Comparison of ENCODE assay signal across 1 cellular context in genomic region chr20:47318596-47319516, GRCh38.
A peak's percentile ranks its signal among the peaks of the same experiment; 100 is the strongest.
TF ChIP-seq lines count a peak whose summit lies in the region.

No MANE protein-coding gene starts in this region.

TF ChIP-seq in HepG2, 621 proteins besides CTCF, POLR2A, EP300 and RAD21 (continued from another document and continues in another):
- TF ChIP-seq, protein P1, sequence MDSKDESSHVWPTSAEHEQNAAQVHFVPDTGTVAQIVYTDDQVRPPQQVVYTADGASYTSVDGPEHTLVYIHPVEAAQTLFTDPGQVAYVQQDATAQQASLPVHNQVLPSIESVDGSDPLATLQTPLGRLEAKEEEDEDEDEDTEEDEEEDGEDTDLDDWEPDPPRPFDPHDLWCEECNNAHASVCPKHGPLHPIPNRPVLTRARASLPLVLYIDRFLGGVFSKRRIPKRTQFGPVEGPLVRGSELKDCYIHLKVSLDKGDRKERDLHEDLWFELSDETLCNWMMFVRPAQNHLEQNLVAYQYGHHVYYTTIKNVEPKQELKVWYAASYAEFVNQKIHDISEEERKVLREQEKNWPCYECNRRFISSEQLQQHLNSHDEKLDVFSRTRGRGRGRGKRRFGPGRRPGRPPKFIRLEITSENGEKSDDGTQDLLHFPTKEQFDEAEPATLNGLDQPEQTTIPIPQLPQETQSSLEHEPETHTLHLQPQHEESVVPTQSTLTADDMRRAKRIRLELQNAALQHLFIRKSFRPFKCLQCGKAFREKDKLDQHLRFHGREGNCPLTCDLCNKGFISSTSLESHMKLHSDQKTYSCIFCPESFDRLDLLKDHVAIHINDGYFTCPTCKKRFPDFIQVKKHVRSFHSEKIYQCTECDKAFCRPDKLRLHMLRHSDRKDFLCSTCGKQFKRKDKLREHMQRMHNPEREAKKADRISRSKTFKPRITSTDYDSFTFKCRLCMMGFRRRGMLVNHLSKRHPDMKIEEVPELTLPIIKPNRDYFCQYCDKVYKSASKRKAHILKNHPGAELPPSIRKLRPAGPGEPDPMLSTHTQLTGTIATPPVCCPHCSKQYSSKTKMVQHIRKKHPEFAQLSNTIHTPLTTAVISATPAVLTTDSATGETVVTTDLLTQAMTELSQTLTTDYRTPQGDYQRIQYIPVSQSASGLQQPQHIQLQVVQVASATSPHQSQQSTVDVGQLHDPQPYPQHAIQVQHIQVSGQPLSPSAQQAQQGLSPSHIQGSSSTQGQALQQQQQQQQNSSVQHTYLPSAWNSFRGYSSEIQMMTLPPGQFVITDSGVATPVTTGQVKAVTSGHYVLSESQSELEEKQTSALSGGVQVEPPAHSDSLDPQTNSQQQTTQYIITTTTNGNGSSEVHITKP (CRISPR knock-in tag; IDR thresholded peaks at IDR 0.05; ENCODE audit: low read depth), result 0 out of 2 replicates have a peak, but pooled peaks have one; percentile 16
- TF ChIP-seq GABPA (IDR thresholded peaks at IDR 0.05; ENCODE audit: low read depth, low read length) (no peak), GABPA (CRISPR knock-in tag; IDR thresholded peaks at IDR 0.05; ENCODE audit: low read depth) (no peak), MED1 (CRISPR knock-in tag; IDR thresholded peaks at IDR 0.05) (peak; percentile 11), ISL2 (CRISPR knock-in tag; IDR thresholded peaks at IDR 0.05) (peak; percentile 69), ZBTB20 (CRISPR knock-in tag; IDR thresholded peaks at IDR 0.05; ENCODE audit: borderline replicate concordance, low read depth) (0 out of 2 replicates have a peak, but pooled peaks have one; percentile 74), ZNF740 (CRISPR knock-in tag; IDR thresholded peaks at IDR 0.05) (no peak), ASH2L (IDR thresholded peaks at IDR 0.05; ENCODE audit: insufficient read length, low read depth, low read length) (peak; percentile 86), GZF1 (CRISPR knock-in tag; IDR thresholded peaks at IDR 0.05) (0 out of 2 replicates have a peak, but pooled peaks have one; percentile 44), PHB2 (IDR thresholded peaks at IDR 0.05; ENCODE audit: partially characterized antibody) (no peak), ZFP90 (CRISPR knock-in tag; IDR thresholded peaks at IDR 0.05; ENCODE audit: borderline replicate concordance) (0 out of 2 replicates have a peak, but pooled peaks have one; percentile 7), ZNF24 (IDR thresholded peaks at IDR 0.05) (no peak), ZNF343 (CRISPR knock-in tag; IDR thresholded peaks at IDR 0.05) (no peak), FOSL2 (CRISPR knock-in tag; IDR thresholded peaks at IDR 0.05) (no peak), ZNF530 (CRISPR knock-in tag; IDR thresholded peaks at IDR 0.05; ENCODE audit: low read depth) (no peak), ZFP82 (CRISPR knock-in tag; IDR thresholded peaks at IDR 0.05; ENCODE audit: borderline replicate concordance) (no peak), ZNF615 (CRISPR knock-in tag; IDR thresholded peaks at IDR 0.05; ENCODE audit: borderline replicate concordance) (0 out of 2 replicates have a peak, but pooled peaks have one; percentile 4), ZNF260 (CRISPR knock-in tag; IDR thresholded peaks at IDR 0.05; ENCODE audit: borderline replicate concordance, low read depth) (peak; percentile 93; the same call in 1 of the 2 replicates), NFE2L2 (IDR thresholded peaks at IDR 0.05; ENCODE audit: low read length) (no peak), ZBTB10 (CRISPR knock-in tag; IDR thresholded peaks at IDR 0.05; ENCODE audit: borderline replicate concordance) (no peak), NFIC (IDR thresholded peaks at IDR 0.05; ENCODE audit: low read length) (peak; percentile 3; the same call in 1 of the 2 replicates), CEBPB (IDR thresholded peaks at IDR 0.05; ENCODE audit: borderline replicate concordance, low read depth, low read length) (no peak), ZNF20 (CRISPR knock-in tag; IDR thresholded peaks at IDR 0.05) (no peak), RFXAP (CRISPR knock-in tag; IDR thresholded peaks at IDR 0.05; ENCODE audit: borderline replicate concordance) (0 out of 2 replicates have a peak, but pooled peaks have one; percentile 28), TCF12 (IDR thresholded peaks at IDR 0.05) (no peak), TCF12 (CRISPR knock-in tag; IDR thresholded peaks at IDR 0.05) (no peak), ZNF124 (CRISPR knock-in tag; IDR thresholded peaks at IDR 0.05) (0 out of 2 replicates have a peak, but pooled peaks have one; percentile 6), HNF4G (IDR thresholded peaks at IDR 0.05; ENCODE audit: borderline replicate concordance, low read depth, low read length) (no peak), HNF4G (CRISPR knock-in tag; IDR thresholded peaks at IDR 0.05; ENCODE audit: borderline replicate concordance, low read depth) (0 out of 2 replicates have a peak, but pooled peaks have one; percentile 5), ZNF703 (CRISPR knock-in tag; IDR thresholded peaks at IDR 0.05; ENCODE audit: borderline replicate concordance) (no peak), PHF8 (CRISPR knock-in tag; IDR thresholded peaks at IDR 0.05) (peak; percentile 30; the same call in 1 of the 2 replicates), ZNF800 (CRISPR knock-in tag; IDR thresholded peaks at IDR 0.05) (peak; percentile 19), ZNF547 (CRISPR knock-in tag; IDR thresholded peaks at IDR 0.05) (no peak; the same call in 1 of the 2 replicates), SP4 (CRISPR knock-in tag; IDR thresholded peaks at IDR 0.05) (peak; percentile 66; the same call in 1 of the 2 replicates), TOPORS (CRISPR knock-in tag; IDR thresholded peaks at IDR 0.05) (no peak), ELF3 (CRISPR knock-in tag; IDR thresholded peaks at IDR 0.05) (no peak; the same call in 1 of the 2 replicates)
- TF ChIP-seq, protein P2, sequence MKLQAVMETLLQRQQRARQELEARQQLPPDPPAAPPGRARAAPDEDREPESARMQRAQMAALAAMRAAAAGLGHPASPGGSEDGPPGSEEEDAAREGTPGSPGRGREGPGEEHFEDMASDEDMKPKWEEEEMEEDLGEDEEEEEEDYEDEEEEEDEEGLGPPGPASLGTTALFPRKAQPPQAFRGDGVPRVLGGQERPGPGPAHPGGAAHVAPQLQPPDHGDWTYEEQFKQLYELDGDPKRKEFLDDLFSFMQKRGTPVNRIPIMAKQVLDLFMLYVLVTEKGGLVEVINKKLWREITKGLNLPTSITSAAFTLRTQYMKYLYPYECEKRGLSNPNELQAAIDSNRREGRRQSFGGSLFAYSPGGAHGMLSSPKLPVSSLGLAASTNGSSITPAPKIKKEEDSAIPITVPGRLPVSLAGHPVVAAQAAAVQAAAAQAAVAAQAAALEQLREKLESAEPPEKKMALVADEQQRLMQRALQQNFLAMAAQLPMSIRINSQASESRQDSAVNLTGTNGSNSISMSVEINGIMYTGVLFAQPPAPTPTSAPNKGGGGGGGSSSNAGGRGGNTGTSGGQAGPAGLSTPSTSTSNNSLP (IDR thresholded peaks at IDR 0.05; ENCODE audit: low read depth, low read length), result 0 out of 2 replicates have a peak, but pooled peaks have one; percentile 2
- TF ChIP-seq, protein P3, sequence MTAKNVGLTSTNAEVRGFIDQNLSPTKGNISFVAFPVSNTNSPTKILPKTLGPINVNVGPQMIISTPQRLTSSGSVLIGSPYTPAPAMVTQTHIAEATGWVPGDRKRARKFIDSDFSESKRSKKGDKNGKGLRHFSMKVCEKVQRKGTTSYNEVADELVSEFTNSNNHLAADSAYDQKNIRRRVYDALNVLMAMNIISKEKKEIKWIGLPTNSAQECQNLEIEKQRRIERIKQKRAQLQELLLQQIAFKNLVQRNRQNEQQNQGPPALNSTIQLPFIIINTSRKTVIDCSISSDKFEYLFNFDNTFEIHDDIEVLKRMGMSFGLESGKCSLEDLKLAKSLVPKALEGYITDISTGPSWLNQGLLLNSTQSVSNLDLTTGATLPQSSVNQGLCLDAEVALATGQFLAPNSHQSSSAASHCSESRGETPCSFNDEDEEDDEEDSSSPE (CRISPR knock-in tag; IDR thresholded peaks at IDR 0.05), result no peak
- TF ChIP-seq, protein P4, sequence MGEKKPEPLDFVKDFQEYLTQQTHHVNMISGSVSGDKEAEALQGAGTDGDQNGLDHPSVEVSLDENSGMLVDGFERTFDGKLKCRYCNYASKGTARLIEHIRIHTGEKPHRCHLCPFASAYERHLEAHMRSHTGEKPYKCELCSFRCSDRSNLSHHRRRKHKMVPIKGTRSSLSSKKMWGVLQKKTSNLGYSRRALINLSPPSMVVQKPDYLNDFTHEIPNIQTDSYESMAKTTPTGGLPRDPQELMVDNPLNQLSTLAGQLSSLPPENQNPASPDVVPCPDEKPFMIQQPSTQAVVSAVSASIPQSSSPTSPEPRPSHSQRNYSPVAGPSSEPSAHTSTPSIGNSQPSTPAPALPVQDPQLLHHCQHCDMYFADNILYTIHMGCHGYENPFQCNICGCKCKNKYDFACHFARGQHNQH (CRISPR knock-in tag; IDR thresholded peaks at IDR 0.05), result peak; percentile 50; the same call in 1 of the 2 replicates
- TF ChIP-seq, protein P5, sequence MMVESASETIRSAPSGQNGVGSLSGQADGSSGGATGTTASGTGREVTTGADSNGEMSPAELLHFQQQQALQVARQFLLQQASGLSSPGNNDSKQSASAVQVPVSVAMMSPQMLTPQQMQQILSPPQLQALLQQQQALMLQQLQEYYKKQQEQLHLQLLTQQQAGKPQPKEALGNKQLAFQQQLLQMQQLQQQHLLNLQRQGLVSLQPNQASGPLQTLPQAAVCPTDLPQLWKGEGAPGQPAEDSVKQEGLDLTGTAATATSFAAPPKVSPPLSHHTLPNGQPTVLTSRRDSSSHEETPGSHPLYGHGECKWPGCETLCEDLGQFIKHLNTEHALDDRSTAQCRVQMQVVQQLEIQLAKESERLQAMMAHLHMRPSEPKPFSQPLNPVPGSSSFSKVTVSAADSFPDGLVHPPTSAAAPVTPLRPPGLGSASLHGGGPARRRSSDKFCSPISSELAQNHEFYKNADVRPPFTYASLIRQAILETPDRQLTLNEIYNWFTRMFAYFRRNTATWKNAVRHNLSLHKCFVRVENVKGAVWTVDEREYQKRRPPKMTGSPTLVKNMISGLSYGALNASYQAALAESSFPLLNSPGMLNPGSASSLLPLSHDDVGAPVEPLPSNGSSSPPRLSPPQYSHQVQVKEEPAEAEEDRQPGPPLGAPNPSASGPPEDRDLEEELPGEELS (CRISPR knock-in tag; IDR thresholded peaks at IDR 0.05), result no peak
